Comparison of ENCODE assay signal across 29 cellular contexts in the genomic region with DNA sequence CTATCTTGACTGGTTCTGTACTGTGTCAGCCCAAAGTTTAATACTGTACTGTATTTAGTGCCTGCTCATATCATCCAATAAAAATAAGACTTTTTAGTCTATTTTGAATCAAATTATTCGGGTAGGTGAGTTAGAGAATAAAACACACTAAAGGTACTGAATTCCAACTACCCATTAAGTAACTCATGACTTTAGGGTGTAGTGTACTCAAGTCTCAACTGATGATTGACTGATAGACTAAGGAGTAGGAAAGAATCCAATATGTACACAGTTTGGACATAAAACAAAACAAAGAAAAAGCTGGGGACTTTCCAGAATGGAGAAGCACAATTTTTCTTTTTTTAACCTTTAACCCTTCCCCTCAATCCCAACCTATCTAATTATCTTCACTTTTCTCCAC. TPM values are rescaled to one million over a fixed set of nuclear protein-coding genes. Genes with fewer than 3 reads are reported as not detected.
DNase-seq lines count a peak whose midpoint lies in the region; ATAC-seq, FAIRE-seq and TF ChIP-seq lines count a peak whose summit lies in the region.
"Had no signal": no experiment of that assay in that cellular context is flagged by ENCODE, and none has a peak within 500 bp of the region (broad histone marks: within the 10 kb centered on the region; RNA-seq: fewer than 3 reads in every experiment).

No MANE protein-coding gene starts in this region.

- no peak overlapping the region for H3K4me2 ChIP-seq in A549
- H3K4me2 ChIP-seq: BLaER1 treated with 17β-estradiol and CSF1 and Interleukin-3, amounts not matched to agents 10 nM and 100 nM; GM23338 had no signal

- peaks cover 2% of the 10 kb centered on the region for H3K27me3 Mint-ChIP-seq in activated T-cell treated with anti-CD3 and anti-CD28 coated beads, Interleukin-2, amount 50 U/mL, for 24 hours
- no peaks in the 10 kb centered on the region for H3K27me3 Mint-ChIP-seq in activated T-cell treated with anti-CD3 and anti-CD28 coated beads, Interleukin-2, amount 50 U/mL, for 4 hours (ENCODE audit: low read depth)
- peaks cover 8% of the 10 kb centered on the region for H3K27me3 Mint-ChIP-seq in nephron progenitor cell (ENCODE audit: low read depth, poor library complexity)
- H3K27me3 Mint-ChIP-seq: CD4-positive, alpha-beta T cell; CD8-positive, alpha-beta memory T cell had no signal

- WGBS in A549 (ENCODE audit: missing lambda C conversion rate), result 16% methylated on average over 1 of the region's 1 CpG

- no peaks in the 10 kb centered on the region for H3K27me3 ChIP-seq in subcutaneous abdominal adipose tissue (ENCODE audit: control insufficient read depth in 5 of 5, insufficient read depth in 4 of 5, low read length in 5 of 5)
- H3K27me3 ChIP-seq: BE2C; BLaER1 treated with 17β-estradiol and CSF1 and Interleukin-3, amounts not matched to agents 10 nM and 100 nM had no signal

- H3K27ac ChIP-seq in A549 (no peak overlapping the region), subcutaneous abdominal adipose tissue (ENCODE audit: low read depth, low read length) (peak overlapping the region; percentile 93)
- H3K27ac ChIP-seq: 22Rv1 had no signal

- peak; percentile 81 for FAIRE-seq in A549 (lab: Jason Lieb, UNC)
- FAIRE-seq: A204.1, GM12891, GM18507 had no signal

- no peak overlapping the region for H3K4me3 Mint-ChIP-seq in activated T-cell treated with anti-CD3 and anti-CD28 coated beads, Interleukin-2, amount 50 U/mL, for 24 hours
- H3K4me3 Mint-ChIP-seq in activated T-cell treated with anti-CD3 and anti-CD28 coated beads, Interleukin-2, amount 50 U/mL, for 4 hours, result no peak overlapping the region
- H3K4me3 Mint-ChIP-seq in nephron progenitor cell, result no peak overlapping the region
- H3K4me3 Mint-ChIP-seq: CD14-positive monocyte; CD4-positive, alpha-beta T cell; GM23338; H9 had no signal

- no peak overlapping the region for H3K9ac ChIP-seq in subcutaneous abdominal adipose tissue (ENCODE audit: low read length in 5 of 5)
- H3K9ac ChIP-seq: BLaER1 treated with 17β-estradiol and CSF1 and Interleukin-3, amounts not matched to agents 10 nM and 100 nM had no signal

- H3K36me3 ChIP-seq in subcutaneous abdominal adipose tissue (ENCODE audit: control insufficient read depth in 5 of 5, insufficient read depth in 5 of 5, low read length in 5 of 5), result peaks cover 0 to 5% (median 0%) of the 10 kb centered on the region in 5 donors
- H3K36me3 ChIP-seq: BE2C had no signal

- H3K9me3 ChIP-seq in A549 (peaks cover 6% of the 10 kb centered on the region; the same call in 1 of the 3 replicates), subcutaneous abdominal adipose tissue (ENCODE audit: control insufficient read depth in 5 of 5, low read length in 5 of 5) (no peaks in the 10 kb centered on the region)
- H3K9me3 ChIP-seq: BLaER1 treated with 17β-estradiol and CSF1 and Interleukin-3, amounts not matched to agents 10 nM and 100 nM had no signal

- peak overlapping the region; percentile 37 for H3K27ac Mint-ChIP-seq in activated T-cell treated with anti-CD3 and anti-CD28 coated beads, Interleukin-2, amount 50 U/mL, for 24 hours
- peak overlapping the region; percentile 83 for H3K27ac Mint-ChIP-seq in nephron progenitor cell
- H3K27ac Mint-ChIP-seq: CD4-positive, alpha-beta T cell; CD8-positive, alpha-beta memory T cell; GM23338; H9 had no signal

- DNase-seq in activated T-cell treated with anti-CD3 and anti-CD28 coated beads, Interleukin-2, amount 50 U/mL, for 24 hours, result no peak
- DNase-seq in activated T-cell treated with anti-CD3 and anti-CD28 coated beads, Interleukin-2, amount 50 U/mL, for 4 hours, result no peak
- no peak for DNase-seq in A549 (ENCODE audit: low read depth in 1 of 2, low spot score in 1 of 2)
- no peak for DNase-seq in nephron progenitor cell
- DNase-seq in SKM-1 treated with dmso at 0.1 percent for 144 hours (lab: John Stamatoyannopoulos, UW; ENCODE audit: unreplicated experiment), result no peak
- DNase-seq in mesenteric fat pad (ENCODE audit: low spot score), result no peak
- DNase-seq in COLO829 (ENCODE audit: low spot score), result no peak
- DNase-seq: ACHN; AML-193; BE2C; Calu3; CD4-positive, alpha-beta T cell; CD8-positive, alpha-beta memory T cell; COR-L47; DMS53; DMS79 treated with DMSO at 0.1 percent for 48 hours; GF-D8; H9 had no signal

- no peak for TF ChIP-seq RAD21 in A549 (conservative IDR thresholded peaks at IDR 0.05 in 1 of 2, IDR thresholded peaks at IDR 0.05 in 1 of 2)

- no peak for TF ChIP-seq CTCF in A549 (IDR thresholded peaks at IDR 0.05)
- no peak for TF ChIP-seq CTCF in nephron progenitor cell (IDR thresholded peaks at IDR 0.05)

- no peak for TF ChIP-seq EP300 in A549 (IDR thresholded peaks at IDR 0.05)

- no peak overlapping the region for H3K4me3 ChIP-seq in A549
- H3K4me3 ChIP-seq in subcutaneous abdominal adipose tissue (ENCODE audit: low read depth in 1 of 5, low read length in 5 of 5), result no peak overlapping the region
- H3K4me3 ChIP-seq: BLaER1 treated with 17β-estradiol and CSF1 and Interleukin-3, amounts not matched to agents 10 nM and 100 nM; GM23338 had no signal

- peaks cover 14% of the 10 kb centered on the region for H3K36me3 Mint-ChIP-seq in activated T-cell treated with anti-CD3 and anti-CD28 coated beads, Interleukin-2, amount 50 U/mL, for 24 hours (ENCODE audit: low read depth)
- no peaks in the 10 kb centered on the region for H3K36me3 Mint-ChIP-seq in activated T-cell treated with anti-CD3 and anti-CD28 coated beads, Interleukin-2, amount 50 U/mL, for 4 hours (ENCODE audit: insufficient read depth)
- H3K36me3 Mint-ChIP-seq in nephron progenitor cell (ENCODE audit: low read depth), result peaks cover 8% of the 10 kb centered on the region

- no peak for ATAC-seq in activated T-cell treated with anti-CD3 and anti-CD28 coated beads, Interleukin-2, amount 50 U/mL, for 4 hours
- no peak for ATAC-seq in A549
- ATAC-seq: GM23338, HCT116 had no signal

- peaks cover 23% of the 10 kb centered on the region for H3K4me1 Mint-ChIP-seq in activated T-cell treated with anti-CD3 and anti-CD28 coated beads, Interleukin-2, amount 50 U/mL, for 24 hours (ENCODE audit: low read depth)
- peaks cover 23% of the 10 kb centered on the region for H3K4me1 Mint-ChIP-seq in activated T-cell treated with anti-CD3 and anti-CD28 coated beads, Interleukin-2, amount 50 U/mL, for 4 hours (ENCODE audit: low read depth)
- peaks cover 16% of the 10 kb centered on the region for H3K4me1 Mint-ChIP-seq in nephron progenitor cell

- POLR2A ChIA-PET in A549 (lab: Yijun Ruan, JAX), result no interaction called here

- TF ChIP-seq POLR2A in A549 (IDR thresholded peaks at IDR 0.05; ENCODE audit: low read length), result no peak

- H3K4me1 ChIP-seq in A549 (peaks cover 9% of the 10 kb centered on the region; the same call in 2 of the 3 replicates), subcutaneous abdominal adipose tissue (ENCODE audit: control insufficient read depth in 5 of 5, insufficient read depth in 5 of 5, low read length in 5 of 5) (peaks cover 0 to 66% (median 41%) of the 10 kb centered on the region in 5 donors)
- H3K4me1 ChIP-seq: BE2C had no signal

- peaks cover 5% of the 10 kb centered on the region for H3K9me3 Mint-ChIP-seq in activated T-cell treated with anti-CD3 and anti-CD28 coated beads, Interleukin-2, amount 50 U/mL, for 24 hours
- no peaks in the 10 kb centered on the region for H3K9me3 Mint-ChIP-seq in activated T-cell treated with anti-CD3 and anti-CD28 coated beads, Interleukin-2, amount 50 U/mL, for 4 hours
- peaks cover 8% of the 10 kb centered on the region for H3K9me3 Mint-ChIP-seq in nephron progenitor cell
- H3K9me3 Mint-ChIP-seq: CD4-positive, alpha-beta T cell; CD8-positive, alpha-beta memory T cell had no signal

- CTCF ChIA-PET in A549 (lab: Yijun Ruan, JAX), result interaction anchor here (1.1 kb wide), 1 partner anchor 23 kb away, joined by 5 read pairs; no protein-coding TSS in a partner anchor

RNA-seq across cellular contexts. Expression of gene EZH1, which starts 4.1 kb away (rescaled TPM):
- total RNA-seq in activated T-cell treated with anti-CD3 and anti-CD28 coated beads, Interleukin-2, amount 50 U/mL, for 4 hours, result 10 to 100 TPM; 22.2 to 26.5 (median 22.6) TPM
- polyA plus RNA-seq in A549 (2011; rRNA removed) (35.4 and 41.1 TPM in 2 replicates), A549 (2017; fragmentation: RNase III; extraction: RNeasy Plus Mini Kit Qiagen cat#74134 plus additional on column Dnase treatment) (20.1 to 21.7 TPM (median 21.5 TPM) in 3 replicates)
- polyA plus RNA-seq in A549 (2012; cell fraction: cytosol; rRNA removed), result 18.8 and 21.3 TPM in 2 replicates
- 53.6 and 88.0 TPM in 2 replicates for polyA plus RNA-seq in A549 (2012; cell fraction: nucleus; rRNA removed)
- 34.7 and 53.7 TPM in 2 replicates for polyA minus RNA-seq in A549 (2011; rRNA and poly(A)+ RNA removed)
- 50.5 TPM for total RNA-seq in mesenteric fat pad

RNA-seq across cellular contexts. Expression of gene RAMP2, which starts 20.3 kb away (rescaled TPM):
- total RNA-seq in activated T-cell treated with anti-CD3 and anti-CD28 coated beads, Interleukin-2, amount 50 U/mL, for 4 hours, result not detected
- 0.49 and 1.2 TPM in 2 replicates for polyA plus RNA-seq in A549 (2011; rRNA removed)
- 1.4 and 1.5 TPM in 2 replicates for polyA plus RNA-seq in A549 (2012; cell fraction: cytosol; rRNA removed)
- polyA plus RNA-seq in A549 (2012; cell fraction: nucleus; rRNA removed), result 0.58 and 1.4 TPM in 2 replicates
- 0.30 to 1.0 TPM (median 0.87 TPM) in 3 replicates for polyA plus RNA-seq in A549 (2017; fragmentation: RNase III; extraction: RNeasy Plus Mini Kit Qiagen cat#74134 plus additional on column Dnase treatment)
- polyA minus RNA-seq in A549 (2011; rRNA and poly(A)+ RNA removed), result 0.37 TPM in 1 of 2 replicates, not detected in the other
- 58.2 TPM for total RNA-seq in mesenteric fat pad
- total RNA-seq: Calu3; CD4-positive, alpha-beta T cell; CD8-positive, alpha-beta memory T cell; H4 had no signal
- polyA plus RNA-seq: CD14-positive monocyte; CD8-positive, alpha-beta memory T cell had no signal

RNA-seq across cellular contexts. Expression of gene VPS25, which starts 32.5 kb away (rescaled TPM):
- 100 to 1,000 TPM in 1 of 3 donors, 10 to 100 TPM in 2; 92.6 to 106 (median 98.7) TPM for total RNA-seq in activated T-cell treated with anti-CD3 and anti-CD28 coated beads, Interleukin-2, amount 50 U/mL, for 4 hours
- polyA plus RNA-seq in A549 (2011; rRNA removed), result 143 and 173 TPM in 2 replicates
- 154 and 190 TPM in 2 replicates for polyA plus RNA-seq in A549 (2012; cell fraction: cytosol; rRNA removed)
- 126 and 138 TPM in 2 replicates for polyA plus RNA-seq in A549 (2012; cell fraction: nucleus; rRNA removed)
- 118 to 132 TPM (median 119 TPM) in 3 replicates for polyA plus RNA-seq in A549 (2017; fragmentation: RNase III; extraction: RNeasy Plus Mini Kit Qiagen cat#74134 plus additional on column Dnase treatment)
- polyA minus RNA-seq in A549 (2011; rRNA and poly(A)+ RNA removed), result 99.5 and 105 TPM in 2 replicates
- total RNA-seq in mesenteric fat pad, result 41.1 TPM

RNA-seq across cellular contexts. Expression of gene WNK4, which starts 39.7 kb away (rescaled TPM):
- under 1 TPM; 0.16 to 0.46 (median 0.38) TPM for total RNA-seq in activated T-cell treated with anti-CD3 and anti-CD28 coated beads, Interleukin-2, amount 50 U/mL, for 4 hours
- polyA plus RNA-seq in A549 (2011; rRNA removed), result 1.1 and 1.6 TPM in 2 replicates
- polyA plus RNA-seq in A549 (2012; cell fraction: cytosol; rRNA removed), result 1.2 TPM in 2 replicates
- 8.6 and 9.8 TPM in 2 replicates for polyA plus RNA-seq in A549 (2012; cell fraction: nucleus; rRNA removed)
- 1.3 to 1.5 TPM (median 1.5 TPM) in 3 replicates for polyA plus RNA-seq in A549 (2017; fragmentation: RNase III; extraction: RNeasy Plus Mini Kit Qiagen cat#74134 plus additional on column Dnase treatment)
- 1.3 and 1.4 TPM in 2 replicates for polyA minus RNA-seq in A549 (2011; rRNA and poly(A)+ RNA removed)
- total RNA-seq in mesenteric fat pad, result not detected
- total RNA-seq: G401, H4 had no signal
- polyA plus RNA-seq: CD14-positive monocyte; CD8-positive, alpha-beta memory T cell had no signal

RNA-seq across cellular contexts. Expression of gene COA3, which starts 57.8 kb away (rescaled TPM):
- total RNA-seq in activated T-cell treated with anti-CD3 and anti-CD28 coated beads, Interleukin-2, amount 50 U/mL, for 4 hours, result 10 to 100 TPM; 52.2 to 56.2 (median 55.1) TPM
- 126 and 170 TPM in 2 replicates for polyA plus RNA-seq in A549 (2011; rRNA removed)
- 183 and 191 TPM in 2 replicates for polyA plus RNA-seq in A549 (2012; cell fraction: cytosol; rRNA removed)
- 85.4 and 99.0 TPM in 2 replicates for polyA plus RNA-seq in A549 (2012; cell fraction: nucleus; rRNA removed)
- 127 to 131 TPM (median 130 TPM) in 3 replicates for polyA plus RNA-seq in A549 (2017; fragmentation: RNase III; extraction: RNeasy Plus Mini Kit Qiagen cat#74134 plus additional on column Dnase treatment)
- polyA minus RNA-seq in A549 (2011; rRNA and poly(A)+ RNA removed), result 76.1 and 85.5 TPM in 2 replicates
- total RNA-seq in mesenteric fat pad, result 56.7 TPM

Comparison
In these comparisons a context has a peak if more than half of its experiments do, and no peak if none do; other contexts are left out.
1. RNA of gene RAMP2, which starts 20.3 kb away (total RNA-seq): 58.2 TPM in mesenteric fat pad (single experiment); not detected in activated T-cell treated with anti-CD3 and anti-CD28 coated beads, Interleukin-2, amount 50 U/mL, for 4 hours; every median in the first group is over 10 times any median in the second.